ENCODE assay signal across 8 cellular contexts in genomic region chr3:136818851-136819783, GRCh38. TPM values are rescaled to one million over a fixed set of nuclear protein-coding genes. Genes with fewer than 3 reads are reported as not detected.
A peak's percentile ranks its signal among the peaks of the same experiment; 100 is the strongest.
DNase-seq lines count a peak whose midpoint lies in the region; ATAC-seq and TF ChIP-seq lines count a peak whose summit lies in the region.

SLC35G2 (plus strand) TSS chr3:136819126; CDS start chr3:136854461, 35,335 bp downstream.

- peak; percentile 74 for DNase-seq in DMS153 (lab: John Stamatoyannopoulos, UW)
- no peak for DNase-seq in NT2/D1 (ENCODE audit: low read depth, low spot score)
- DNase-seq in activated gamma-delta T cell treated with anti-CD3 and anti-CD28 coated beads, Interleukin-2, amount 50 U/mL, for 16 hours (ENCODE audit: low read depth): peak; percentile 22
- DNase-seq in fibroblast of villous mesenchyme (ENCODE audit: low read depth): peak; percentile 77
- DNase-seq in natural killer cell: no peak
- peak; percentile 56 to 58 for DNase-seq in thyroid gland

- WGBS in thyroid gland, 2 donors: 2 to 3% methylated on average over 12 to 37 of the region's 81 CpGs

- H3K4me1 ChIP-seq in NT2/D1 (ENCODE audit: insufficient read depth, insufficient read length): no peaks in the 10 kb centered on the region
- H3K4me1 ChIP-seq in thyroid gland: peaks cover 22 to 34% of the 10 kb centered on the region in 2 donors

- H3K4me1 Mint-ChIP-seq in natural killer cell: peaks cover 23 to 24% of the 10 kb centered on the region in 2 donors

- peak within 1 kb of the TSS; percentile 96 for H3K4me3 Mint-ChIP-seq in natural killer cell

- ATAC-seq in HG03354 (IDR thresholded peaks at IDR 0.05; ENCODE audit: poor library complexity, severe bottlenecking, unreplicated experiment): peak; percentile 42
- ATAC-seq in natural killer cell: peak; percentile 53 to 73 (median 67)
- ATAC-seq in GM18505 (IDR thresholded peaks at IDR 0.05; ENCODE audit: unreplicated experiment): no peak

- intact Hi-C loops in natural killer cell (cut with micrococcal nuclease): no loop called here
- intact Hi-C loops in thyroid gland (cut with DNase I): no loop called here

- H3K9me3 ChIP-seq in NT2/D1 (ENCODE audit: insufficient read depth, low read length): no peaks in the 10 kb centered on the region
- no peaks in the 10 kb centered on the region for H3K9me3 ChIP-seq in thyroid gland

- peak within 1 kb of the TSS; percentile 76 for H3K9ac ChIP-seq in NT2/D1 (ENCODE audit: insufficient read length, low read depth)

- H3K36me3 Mint-ChIP-seq in natural killer cell: peaks cover 9% of the 10 kb centered on the region

- H3K9me3 Mint-ChIP-seq in natural killer cell: no peaks in the 10 kb centered on the region

- H3K27me3 Mint-ChIP-seq in natural killer cell (ENCODE audit: low read depth in 2 of 2): peaks cover 44 to 60% of the 10 kb centered on the region in 2 donors

- H3K4me3 ChIP-seq in NT2/D1 (ENCODE audit: insufficient read length, low read depth) (peak within 1 kb of the TSS; percentile 62), fibroblast of villous mesenchyme (ENCODE audit: low read depth, low read length) (peak within 1 kb of the TSS; percentile 75), thyroid gland (replicated peaks in 1 of 3) (peak within 1 kb of the TSS; percentile 23 to 51 (median 47))

- H3K27ac ChIP-seq in thyroid gland: peak within 1 kb of the TSS; percentile 57 to 88 (median 83)

- H3K36me3 ChIP-seq in NT2/D1 (ENCODE audit: insufficient read depth, insufficient read length, low read length) (no peaks in the 10 kb centered on the region), thyroid gland (no peaks in the 10 kb centered on the region)

- no peak within 1 kb of the TSS for H3K27ac Mint-ChIP-seq in natural killer cell

- TF ChIP-seq CTCF in fibroblast of villous mesenchyme (IDR thresholded peaks at IDR 0.05; ENCODE audit: insufficient read depth, low read depth, low read length) (no peak), natural killer cell (IDR thresholded peaks at IDR 0.05) (no peak), thyroid gland (IDR thresholded peaks at IDR 0.05) (peak in 1 of 6 experiments; percentile 7)

- TF ChIP-seq POLR2A in thyroid gland (IDR thresholded peaks at IDR 0.05) (peak in 1 of 2 donors; percentile 49), GM18505 (IDR thresholded peaks at IDR 0.05; ENCODE audit: borderline replicate concordance, extremely low read depth, insufficient read depth, insufficient read length) (no peak)

- peaks cover 38% of the 10 kb centered on the region for H3K27me3 ChIP-seq in NT2/D1 (ENCODE audit: insufficient read depth, insufficient read length)
- no peaks in the 10 kb centered on the region for H3K27me3 ChIP-seq in thyroid gland

RNA-seq across cellular contexts. Expression of gene SLC35G2, which starts in this region (rescaled TPM):
- total RNA-seq in fibroblast of villous mesenchyme (5.8 and 17.3 TPM in 2 replicates), natural killer cell (under 1 TPM in 1 of 3 donors, not detected in 2; 0.33 TPM), thyroid gland (10 to 100 TPM in 3 of 4 donors, 1 to 10 TPM in 1; 9.6 to 12.6 (median 11.5) TPM)

Comparison
In these comparisons a context has a peak if more than half of its experiments do, and no peak if none do; other contexts are left out.
1. Peak in ATAC-seq in natural killer cell; RNA of the gene not detected or under 1 TPM.
2. DNase-seq: peak in DMS153 (single experiment), activated gamma-delta T cell treated with anti-CD3 and anti-CD28 coated beads, Interleukin-2, amount 50 U/mL, for 16 hours (single experiment), fibroblast of villous mesenchyme (single experiment) and thyroid gland (2 of 2); none in NT2/D1 (single experiment) and natural killer cell (single experiment).
3. Peak in every context shown above with its lines, with median percentiles within 50 percentile points of each other: H3K4me3 ChIP-seq.